In the genomic region with DNA sequence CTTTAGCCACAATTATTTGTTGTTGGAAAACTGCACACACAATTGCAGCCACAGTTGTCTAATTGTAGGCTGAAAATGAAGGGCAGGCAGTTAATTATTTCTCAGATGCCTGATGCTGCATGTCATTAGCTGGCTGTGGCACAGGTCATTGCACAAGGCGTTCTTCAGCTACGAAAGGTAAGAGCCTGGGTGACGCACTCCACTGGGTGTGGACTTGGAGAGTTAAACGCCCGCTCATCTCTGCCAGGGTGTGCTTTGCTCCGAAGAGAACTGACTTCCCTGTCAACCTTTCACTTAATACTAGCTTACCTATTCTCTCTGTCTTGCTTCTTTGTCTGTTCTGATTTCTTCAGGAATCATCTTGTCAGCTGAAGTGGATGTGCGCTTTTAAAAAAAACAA, we compare ENCODE assay signal across 17 cellular contexts.
DNase-seq lines count a peak whose midpoint lies in the region; ATAC-seq and TF ChIP-seq lines count a peak whose summit lies in the region.
"Had no signal": no experiment of that assay in that cellular context is flagged by ENCODE, and none has a peak within 500 bp of the region (broad histone marks: within the 10 kb centered on the region; RNA-seq: fewer than 3 reads in every experiment).

No MANE protein-coding gene starts in this region.

- intact Hi-C loops in lower lobe of right lung (cut with DNase I), result no loop called here
- intact Hi-C loops in activated naive CD4-positive, alpha-beta T cell treated with anti-CD3 and anti-CD28 coated beads for 36 hours (cut with micrococcal nuclease), result no loop called here

- no peak for TF ChIP-seq CTCF in lower lobe of right lung (IDR thresholded peaks at IDR 0.05)

- H3K27ac Mint-ChIP-seq in activated naive CD4-positive, alpha-beta T cell treated with anti-CD3 and anti-CD28 coated beads for 36 hours, result no peak overlapping the region
- H3K27ac Mint-ChIP-seq: activated CD4-positive, alpha-beta T cell treated with anti-CD3 and anti-CD28 coated beads for 36 hours; B cell had no signal

- peak overlapping the region; percentile 42 for H3K27ac ChIP-seq in lower lobe of right lung
- H3K27ac ChIP-seq: dorsolateral prefrontal cortex, parathyroid adenoma, tibial artery had no signal

- H3K36me3 ChIP-seq in lower lobe of right lung, result no peaks in the 10 kb centered on the region
- H3K36me3 ChIP-seq: tibial artery had no signal

- no peaks in the 10 kb centered on the region for H3K4me1 ChIP-seq in lower lobe of right lung
- H3K4me1 ChIP-seq: parathyroid adenoma, tibial artery had no signal

- H3K4me3 ChIP-seq in lower lobe of right lung, result no peak overlapping the region
- H3K4me3 ChIP-seq: dorsolateral prefrontal cortex, tibial artery had no signal

- no peaks in the 10 kb centered on the region for H3K27me3 ChIP-seq in lower lobe of right lung (ENCODE audit: low read depth)
- H3K27me3 ChIP-seq: dorsolateral prefrontal cortex, tibial artery had no signal

- CTCF ChIA-PET in activated naive CD4-positive, alpha-beta T cell treated with anti-CD3 and anti-CD28 coated beads for 36 hours (lab: Charles Lee), result no interaction called here

- peak; percentile 99 for ATAC-seq in esophagus mucosa
- ATAC-seq in lower lobe of right lung, result peak; percentile 94 to 99
- no peak for ATAC-seq in HG03095 (IDR thresholded peaks at IDR 0.05; ENCODE audit: unreplicated experiment)
- ATAC-seq: activated CD4-positive, alpha-beta T cell treated with anti-CD3 and anti-CD28 coated beads for 36 hours had no signal

- DNase-seq in AG20443 (ENCODE audit: low spot score), result peak; percentile 73
- peak; percentile 87 for DNase-seq in NCI-H69 (lab: John Stamatoyannopoulos, UW)
- DNase-seq in lower lobe of right lung, result peak; percentile 92
- no peak for DNase-seq in OCI-M1 (lab: John Stamatoyannopoulos, UW)
- no peak for DNase-seq in NOMO-1 treated with DMSO at 0.1 percent for 48 hours (lab: John Stamatoyannopoulos, UW; ENCODE audit: unreplicated experiment)
- no peak for DNase-seq in activated naive CD4-positive, alpha-beta T cell treated with anti-CD3 and anti-CD28 coated beads for 36 hours
- DNase-seq: activated CD4-positive, alpha-beta T cell treated with anti-CD3 and anti-CD28 coated beads for 36 hours; activated naive CD4-positive, alpha-beta T cell treated with Interleukin-2 at 50 U/mL for 16 hours; dorsolateral prefrontal cortex; GOT3; NCI-H187 treated with DMSO at 0.1 percent for 48 hours; SIG-M5; tibial artery had no signal

- no peak overlapping the region for H3K4me3 Mint-ChIP-seq in activated naive CD4-positive, alpha-beta T cell treated with anti-CD3 and anti-CD28 coated beads for 36 hours
- H3K4me3 Mint-ChIP-seq: activated CD4-positive, alpha-beta T cell treated with anti-CD3 and anti-CD28 coated beads for 36 hours; B cell had no signal

- H3K9me3 ChIP-seq in lower lobe of right lung, result no peaks in the 10 kb centered on the region
- H3K9me3 ChIP-seq: tibial artery had no signal

- peaks cover 23% of the 10 kb centered on the region for H3K27me3 Mint-ChIP-seq in activated naive CD4-positive, alpha-beta T cell treated with anti-CD3 and anti-CD28 coated beads for 36 hours (ENCODE audit: low read depth)

- no peaks in the 10 kb centered on the region for H3K9me3 Mint-ChIP-seq in activated naive CD4-positive, alpha-beta T cell treated with anti-CD3 and anti-CD28 coated beads for 36 hours

- H3K4me1 Mint-ChIP-seq in activated naive CD4-positive, alpha-beta T cell treated with anti-CD3 and anti-CD28 coated beads for 36 hours (ENCODE audit: low read depth), result peaks cover 5% of the 10 kb centered on the region
- H3K4me1 Mint-ChIP-seq: activated CD4-positive, alpha-beta T cell treated with anti-CD3 and anti-CD28 coated beads for 36 hours; B cell had no signal

- H3K36me3 Mint-ChIP-seq in activated naive CD4-positive, alpha-beta T cell treated with anti-CD3 and anti-CD28 coated beads for 36 hours (ENCODE audit: low read depth), result no peaks in the 10 kb centered on the region

Comparison
In these comparisons a context has a peak if more than half of its experiments do, and no peak if none do; other contexts are left out.
1. DNase-seq: peak in AG20443 (single experiment), NCI-H69 (single experiment) and lower lobe of right lung (single experiment); none in OCI-M1 (single experiment), NOMO-1 treated with DMSO at 0.1 percent for 48 hours (single experiment) and activated naive CD4-positive, alpha-beta T cell treated with anti-CD3 and anti-CD28 coated beads for 36 hours (single experiment).